Comparison of ENCODE assay signal across 8 cellular contexts in genomic region chr2:46915811-46916630, GRCh38. TPM values are rescaled to one million over a fixed set of nuclear protein-coding genes. Genes with fewer than 3 reads are reported as not detected.
DNase-seq lines count a peak whose midpoint lies in the region; ATAC-seq lines count a peak whose summit lies in the region.

No MANE protein-coding gene starts in this region.

- H3K27me3 ChIP-seq in CD8-positive, alpha-beta memory T cell (ENCODE audit: insufficient read depth, low read length, poor library complexity, severe bottlenecking): no peaks in the 10 kb centered on the region

- DNase-seq in CD8-positive, alpha-beta memory T cell: peak; percentile 67 to 90 (median 87)
- peak; percentile 84 for DNase-seq in NCI-H774 (lab: John Stamatoyannopoulos, UW)
- peak; percentile 39 to 60 for DNase-seq in activated CD8-positive, alpha-beta memory T cell treated with anti-CD3 and anti-CD28 coated beads for 1 hour (ENCODE audit: extremely low read depth in 1 of 2, low read depth in 1 of 2)
- peak; percentile 72 for DNase-seq in effector CD8-positive, alpha-beta T cell (lab: John Stamatoyannopoulos, UW)
- DNase-seq in medulla oblongata (ENCODE audit: extremely low spot score): peak; percentile 94
- peak; percentile 50 to 71 (median 64) for DNase-seq in stimulated activated CD4-positive, alpha-beta T cell treated with anti-CD3 and anti-CD28 coated beads, TNF-alpha, amount 100 ng/mL, for 48 hours (ENCODE audit: low read depth in 3 of 3)

- peaks cover 0 to 5% of the 10 kb centered on the region in 2 donors for H3K27me3 Mint-ChIP-seq in CD8-positive, alpha-beta memory T cell

- no peaks in the 10 kb centered on the region for H3K9me3 ChIP-seq in CD8-positive, alpha-beta memory T cell (ENCODE audit: low read length)

- H3K4me3 Mint-ChIP-seq in CD8-positive, alpha-beta memory T cell: peak overlapping the region; percentile 83 to 98 (median 93)

- ATAC-seq in GM19455 (IDR thresholded peaks at IDR 0.05; ENCODE audit: unreplicated experiment) (peak; percentile 93), HG03575 (IDR thresholded peaks at IDR 0.05; ENCODE audit: extremely low read depth, insufficient number of reproducible peaks, low FRiP score, unreplicated experiment) (peak; percentile 38)

- peaks cover 42% of the 10 kb centered on the region for H3K4me1 ChIP-seq in CD8-positive, alpha-beta memory T cell (ENCODE audit: insufficient read depth, low read length)

- CTCF ChIA-PET in CD8-positive, alpha-beta memory T cell (lab: Charles Lee): no interaction called here

- peak overlapping the region; percentile 90 for H3K4me3 ChIP-seq in CD8-positive, alpha-beta memory T cell (ENCODE audit: low read length)

- peaks cover 44 to 60% (median 55%) of the 10 kb centered on the region in 3 donors for H3K4me1 Mint-ChIP-seq in CD8-positive, alpha-beta memory T cell

- peak overlapping the region; percentile 75 to 98 (median 94) for H3K27ac Mint-ChIP-seq in CD8-positive, alpha-beta memory T cell

- H3K36me3 ChIP-seq in CD8-positive, alpha-beta memory T cell (ENCODE audit: insufficient read depth, low read length): no peaks in the 10 kb centered on the region

- POLR2A ChIA-PET in CD8-positive, alpha-beta memory T cell (lab: Charles Lee): interaction anchor here (0.6 to 1.0 kb wide), 3 partner anchors 256 to 615 kb away, joined by 3 to 4 read pairs (median 3); no protein-coding TSS in a partner anchor

- no peaks in the 10 kb centered on the region for H3K9me3 Mint-ChIP-seq in CD8-positive, alpha-beta memory T cell

- peaks cover 0 to 17% (median 6%) of the 10 kb centered on the region in 3 donors for H3K36me3 Mint-ChIP-seq in CD8-positive, alpha-beta memory T cell

- H3K27ac ChIP-seq in CD8-positive, alpha-beta memory T cell (ENCODE audit: low read depth, low read length): peak overlapping the region; percentile 78

RNA-seq across cellular contexts. Expression of gene MCFD2, which starts 0.4 kb away (rescaled TPM):
- total RNA-seq in CD8-positive, alpha-beta memory T cell: 10 to 100 TPM; 37.2 to 40.0 TPM
- polyA plus RNA-seq in CD8-positive, alpha-beta memory T cell: 22.7 TPM

RNA-seq across cellular contexts. Expression of gene TTC7A, which starts 25.0 kb away (rescaled TPM):
- 10 to 100 TPM; 50.8 to 54.1 TPM for total RNA-seq in CD8-positive, alpha-beta memory T cell
- 20.0 TPM for polyA plus RNA-seq in CD8-positive, alpha-beta memory T cell

Comparison
In these comparisons a context has a peak if more than half of its experiments do, and no peak if none do; other contexts are left out.
1. Peak in every context shown above with its lines: DNase-seq, ATAC-seq, H3K4me3 ChIP-seq and H3K27ac ChIP-seq.